ENCODE assay signal across 8 cellular contexts in the genomic region with DNA sequence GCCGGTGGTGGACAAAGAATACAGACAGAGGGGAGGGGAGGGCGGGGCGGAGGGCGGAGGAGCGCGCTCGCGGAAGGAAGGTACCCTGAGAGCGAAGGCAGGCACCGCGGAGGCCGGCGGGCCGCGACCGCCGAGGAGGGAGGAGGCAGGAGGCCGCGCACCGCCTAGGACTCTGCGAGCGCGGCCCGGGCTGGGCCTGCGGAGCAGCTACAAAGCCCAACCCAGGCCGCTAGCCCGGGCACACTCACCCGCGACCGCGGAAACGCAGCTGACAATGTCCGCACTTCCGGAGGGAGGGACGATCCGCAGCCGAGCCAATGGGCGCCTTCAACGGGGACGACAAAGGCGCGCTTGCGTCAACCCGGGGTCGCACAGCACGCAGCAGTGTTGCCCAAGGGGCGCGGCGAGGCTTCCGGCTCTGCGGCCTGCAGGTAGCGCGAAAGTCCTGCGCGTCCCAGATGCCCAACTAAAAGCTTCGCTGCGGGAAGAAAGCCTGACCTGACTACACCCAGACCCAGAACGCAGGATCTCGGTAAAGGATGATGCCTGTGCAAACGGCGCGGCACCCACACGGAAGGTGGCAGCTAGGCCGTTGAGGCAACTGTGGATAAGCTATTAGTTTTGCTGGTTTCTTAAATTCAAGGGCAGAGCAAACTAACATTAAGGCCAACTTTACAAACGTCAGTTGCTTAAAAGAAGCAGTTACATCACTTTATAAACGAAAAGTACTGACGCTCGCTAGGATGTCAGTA. TPM values are rescaled to one million over a fixed set of nuclear protein-coding genes. Genes with fewer than 3 reads are reported as not detected.
DNase-seq lines count a peak whose midpoint lies in the region; ATAC-seq and TF ChIP-seq lines count a peak whose summit lies in the region.

A gene (minus strand): TSS at position 276 of the 752 bp plus-strand sequence. CDS start 3,486 bp downstream, outside the sequence.

- ATAC-seq in HG02763 (IDR thresholded peaks at IDR 0.05; ENCODE audit: unreplicated experiment), result peak; percentile 96
- peak; percentile 95 for ATAC-seq in activated naive CD8-positive, alpha-beta T cell treated with anti-CD3 and anti-CD28 coated beads, Interleukin-2, amount 50 U/mL, for 24 hours

- DNase-seq in GM12865 (ENCODE audit: low read depth), result peak; percentile 98
- DNase-seq in NCI-H1417 treated with DMSO at 0.1 percent for 48 hours (lab: John Stamatoyannopoulos, UW), result peak; percentile 71
- peak; percentile 87 for DNase-seq in SW480 (ENCODE audit: low spot score)
- DNase-seq in activated naive CD8-positive, alpha-beta T cell treated with anti-CD3 and anti-CD28 coated beads, Interleukin-2, amount 50 U/mL, for 24 hours, result peak; percentile 96
- peak; percentile 98 for DNase-seq in cardiac septum (ENCODE audit: low spot score)
- peak; percentile 89 for DNase-seq in pons (ENCODE audit: low spot score)
- DNase-seq in type B pancreatic cell (ENCODE audit: extremely low spot score, unreplicated experiment), result peak; percentile 94

- no peaks in the 10 kb centered on the region for H3K9me3 Mint-ChIP-seq in activated naive CD8-positive, alpha-beta T cell treated with anti-CD3 and anti-CD28 coated beads, Interleukin-2, amount 50 U/mL, for 24 hours
- no peaks in the 10 kb centered on the region for H3K9me3 Mint-ChIP-seq in type B pancreatic cell

- no peaks in the 10 kb centered on the region for H3K27me3 Mint-ChIP-seq in activated naive CD8-positive, alpha-beta T cell treated with anti-CD3 and anti-CD28 coated beads, Interleukin-2, amount 50 U/mL, for 24 hours
- H3K27me3 Mint-ChIP-seq in type B pancreatic cell, result no peaks in the 10 kb centered on the region

- H3K27ac Mint-ChIP-seq in activated naive CD8-positive, alpha-beta T cell treated with anti-CD3 and anti-CD28 coated beads, Interleukin-2, amount 50 U/mL, for 24 hours, result peak within 1 kb of the TSS; percentile 98
- peak within 1 kb of the TSS; percentile 94 for H3K27ac Mint-ChIP-seq in type B pancreatic cell

- TF ChIP-seq CTCF in GM12865 (IDR thresholded peaks at IDR 0.05; ENCODE audit: insufficient read depth, low read depth, low read length, missing control alignments) (no peak), type B pancreatic cell (conservative IDR thresholded peaks at IDR 0.05) (no peak)

- intact Hi-C loops in cardiac septum (cut with DNase I), result no loop called here

- H3K4me1 Mint-ChIP-seq in activated naive CD8-positive, alpha-beta T cell treated with anti-CD3 and anti-CD28 coated beads, Interleukin-2, amount 50 U/mL, for 24 hours, result peaks cover 62% of the 10 kb centered on the region
- peaks cover 33% of the 10 kb centered on the region for H3K4me1 Mint-ChIP-seq in type B pancreatic cell (ENCODE audit: unreplicated experiment)

- H3K4me3 Mint-ChIP-seq in activated naive CD8-positive, alpha-beta T cell treated with anti-CD3 and anti-CD28 coated beads, Interleukin-2, amount 50 U/mL, for 24 hours, result peak within 1 kb of the TSS; percentile 94
- peak within 1 kb of the TSS; percentile 97 for H3K4me3 Mint-ChIP-seq in type B pancreatic cell

- H3K4me3 ChIP-seq in GM12865 (ENCODE audit: low read depth, low read length), result peak within 1 kb of the TSS; percentile 74

- H3K36me3 Mint-ChIP-seq in activated naive CD8-positive, alpha-beta T cell treated with anti-CD3 and anti-CD28 coated beads, Interleukin-2, amount 50 U/mL, for 24 hours (ENCODE audit: low read depth), result peaks cover 64% of the 10 kb centered on the region
- peaks cover 46% of the 10 kb centered on the region for H3K36me3 Mint-ChIP-seq in type B pancreatic cell

RNA-seq across cellular contexts. Expression of the gene that starts here (rescaled TPM):
- total RNA-seq in cardiac septum (65.2 TPM), type B pancreatic cell (ENCODE audit: low replicate concordance) (42.1 and 56.5 TPM in 2 replicates)

Comparison
In these comparisons a context has a peak if more than half of its experiments do, and no peak if none do; other contexts are left out.
1. Peak in every context shown above with its lines: DNase-seq, ATAC-seq and H3K4me3 ChIP-seq.